12 cellular contexts compared by ENCODE assay signal in the genomic region with DNA sequence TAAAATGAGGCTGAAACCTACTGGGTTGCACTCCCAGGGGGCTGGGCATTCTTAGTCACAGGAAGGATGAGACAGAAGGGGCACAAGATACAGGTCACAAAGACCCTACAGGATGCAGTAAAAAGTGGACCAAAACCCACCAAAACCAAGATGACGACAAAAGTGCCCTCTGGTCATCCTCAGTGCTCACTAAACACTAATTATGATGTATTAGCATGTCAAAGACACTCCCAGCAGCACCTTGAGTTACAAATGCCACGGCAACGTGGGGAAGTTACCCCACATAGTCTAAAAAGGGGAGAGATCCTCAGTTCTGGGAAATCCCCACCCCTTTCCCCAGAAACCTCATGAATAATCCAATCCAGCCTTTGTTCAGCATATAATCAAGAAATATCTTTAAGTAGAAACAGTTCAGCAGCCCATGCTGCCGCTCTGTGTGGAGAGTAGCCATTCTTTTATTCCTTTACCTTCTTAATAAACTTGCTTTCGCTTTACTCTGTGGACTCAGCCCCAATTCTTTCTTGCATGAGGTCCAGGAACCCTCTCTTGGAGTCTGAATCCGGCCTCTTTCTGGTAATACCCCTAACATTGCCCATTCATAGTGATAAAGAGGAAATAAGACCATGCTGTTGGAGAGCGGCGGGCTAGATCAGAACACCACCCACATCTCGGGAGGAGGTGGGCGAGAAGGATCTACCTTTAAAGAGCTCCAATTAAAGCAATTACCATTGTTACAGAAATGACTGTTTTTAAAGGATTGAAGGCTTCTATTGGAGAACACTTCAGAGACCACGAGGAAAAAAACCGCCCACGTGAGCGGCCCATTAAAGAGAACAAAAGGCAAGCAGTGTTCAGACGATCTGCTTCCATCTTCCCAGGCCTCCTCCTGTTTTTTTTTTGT.
A peak's percentile ranks its signal among the peaks of the same experiment; 100 is the strongest.
DNase-seq lines count a peak whose midpoint lies in the region; ATAC-seq, FAIRE-seq and TF ChIP-seq lines count a peak whose summit lies in the region.
"Had no signal": no experiment of that assay in that cellular context is flagged by ENCODE, and none has a peak within 500 bp of the region (broad histone marks: within the 10 kb centered on the region; RNA-seq: fewer than 3 reads in every experiment).

No MANE protein-coding gene starts in this region.

- peak in 1 of 4 experiments; percentile 46 for ATAC-seq in T-cell (replicated peaks in 1 of 4)
- ATAC-seq in effector memory CD8-positive, alpha-beta T cell (replicated peaks) = peak; percentile 51

- peaks cover 13 to 20% (median 18%) of the 10 kb centered on the region in 4 donors for H3K4me1 Mint-ChIP-seq in CD4-positive, alpha-beta memory T cell
- H3K4me1 Mint-ChIP-seq in T-cell = peaks cover 12 to 19% (median 14%) of the 10 kb centered on the region in 3 donors
- H3K4me1 Mint-ChIP-seq in effector memory CD8-positive, alpha-beta T cell (ENCODE audit: low read depth in 2 of 2) = peaks cover 4 to 11% of the 10 kb centered on the region in 2 donors

- no peaks in the 10 kb centered on the region for H3K27me3 Mint-ChIP-seq in CD4-positive, alpha-beta memory T cell
- H3K27me3 Mint-ChIP-seq in T-cell = no peaks in the 10 kb centered on the region
- peaks cover 0 to 14% of the 10 kb centered on the region in 2 donors for H3K27me3 Mint-ChIP-seq in effector memory CD8-positive, alpha-beta T cell

- CTCF ChIA-PET in CD4-positive, alpha-beta memory T cell (lab: Charles Lee; ENCODE audit: partially characterized antibody) = no interaction called here
- CTCF ChIA-PET in T-cell (lab: Charles Lee) = no interaction called here

- TF ChIP-seq CTCF in BE2C (IDR thresholded peaks at IDR 0.05; ENCODE audit: low read depth, low read length) = no peak

- intact Hi-C loops in CD4-positive, alpha-beta memory T cell (cut with micrococcal nuclease) = no loop called here

- no peak overlapping the region for H3K27ac ChIP-seq in CD4-positive, alpha-beta memory T cell (ENCODE audit: low read depth, low read length)
- H3K27ac ChIP-seq: cardiac muscle cell had no signal

- FAIRE-seq in GM19239 (lab: Jason Lieb, UNC) = peak; percentile 42

- H3K36me3 Mint-ChIP-seq in CD4-positive, alpha-beta memory T cell = no peaks in the 10 kb centered on the region
- no peaks in the 10 kb centered on the region for H3K36me3 Mint-ChIP-seq in T-cell
- no peaks in the 10 kb centered on the region for H3K36me3 Mint-ChIP-seq in effector memory CD8-positive, alpha-beta T cell (ENCODE audit: insufficient read depth)

- peak overlapping the region; percentile 74 to 86 (median 84) for H3K4me3 Mint-ChIP-seq in CD4-positive, alpha-beta memory T cell
- peak overlapping the region; percentile 56 to 59 (median 59) for H3K4me3 Mint-ChIP-seq in T-cell
- peak overlapping the region; percentile 38 to 42 for H3K4me3 Mint-ChIP-seq in effector memory CD8-positive, alpha-beta T cell

- peak overlapping the region; percentile 32 to 42 for H3K4me3 ChIP-seq in CD4-positive, alpha-beta memory T cell (ENCODE audit: low read length in 2 of 2)
- H3K4me3 ChIP-seq in BE2C (ENCODE audit: low read depth, low read length) = no peak overlapping the region
- H3K4me3 ChIP-seq: cardiac muscle cell had no signal

- no peaks in the 10 kb centered on the region for H3K36me3 ChIP-seq in CD4-positive, alpha-beta memory T cell (ENCODE audit: insufficient read depth, low read length)
- H3K36me3 ChIP-seq in BE2C = no peaks in the 10 kb centered on the region
- H3K36me3 ChIP-seq: cardiac muscle cell had no signal

- H3K9me3 Mint-ChIP-seq in CD4-positive, alpha-beta memory T cell = no peaks in the 10 kb centered on the region
- H3K9me3 Mint-ChIP-seq in T-cell = no peaks in the 10 kb centered on the region
- H3K9me3 Mint-ChIP-seq in effector memory CD8-positive, alpha-beta T cell = no peaks in the 10 kb centered on the region

- peak overlapping the region in 5 of 7 donors; percentile 0 to 86 (median 39) for H3K27ac Mint-ChIP-seq in CD4-positive, alpha-beta memory T cell
- H3K27ac Mint-ChIP-seq in T-cell = no peak overlapping the region
- peak overlapping the region in 1 of 2 donors; percentile 18 for H3K27ac Mint-ChIP-seq in effector memory CD8-positive, alpha-beta T cell

- H3K4me1 ChIP-seq in CD4-positive, alpha-beta memory T cell (ENCODE audit: insufficient read depth, low read length) = peaks cover 16% of the 10 kb centered on the region
- H3K4me1 ChIP-seq in BE2C = no peaks in the 10 kb centered on the region

- POLR2A ChIA-PET in CD4-positive, alpha-beta memory T cell (lab: Charles Lee; ENCODE audit: partially characterized antibody) = interaction anchor here (0.6 kb wide), 2 partner anchors 32 to 303 kb away, joined by 3 read pairs; no protein-coding TSS in a partner anchor
- POLR2A ChIA-PET in T-cell (lab: Charles Lee) = no interaction called here

- DNase-seq in CD4-positive, alpha-beta memory T cell = peak in 1 of 5 donors; percentile 26
- DNase-seq in GM19239 (ENCODE audit: insufficient read length, low spot score) (no peak), T-cell (no peak), DMS153 (lab: John Stamatoyannopoulos, UW) (no peak), GM19238 (ENCODE audit: insufficient read length, low spot score) (no peak), BE2C (no peak), medulla oblongata (ENCODE audit: extremely low spot score) (no peak)
- no peak for DNase-seq in effector memory CD8-positive, alpha-beta T cell
- DNase-seq: DMS 273 treated with DMSO at 0.1 percent for 48 hours, foreskin melanocyte, NCI-H524 had no signal

- no peaks in the 10 kb centered on the region for H3K27me3 ChIP-seq in CD4-positive, alpha-beta memory T cell (ENCODE audit: insufficient read depth, low read length)
- H3K27me3 ChIP-seq in BE2C = no peaks in the 10 kb centered on the region
- H3K27me3 ChIP-seq: cardiac muscle cell had no signal

- no peaks in the 10 kb centered on the region for H3K9me3 ChIP-seq in CD4-positive, alpha-beta memory T cell (ENCODE audit: control insufficient read depth in 1 of 2, low read length in 2 of 2)
- H3K9me3 ChIP-seq in BE2C = no peaks in the 10 kb centered on the region

Comparison
In these comparisons a context has a peak if more than half of its experiments do, and no peak if none do; other contexts are left out.
1. H3K27ac Mint-ChIP-seq: peak in CD4-positive, alpha-beta memory T cell (5 of 7); none in T-cell (0 of 2).
2. Peak in every context shown above with its lines, with median percentiles within 50 percentile points of each other: H3K4me3 Mint-ChIP-seq.